Comparison of ENCODE assay signal across 1 cellular context in genomic region chr19:30082611-30083010, GRCh38.
TF ChIP-seq lines count a peak whose summit lies in the region.

No MANE protein-coding gene starts in this region.

TF ChIP-seq in H1, 55 proteins besides CTCF, POLR2A, EP300 and RAD21 (continued from another document):
- no peak for TF ChIP-seq MAFK (IDR thresholded peaks at IDR 0.05; ENCODE audit: low read depth, low read length)
- TF ChIP-seq BCL11A (IDR thresholded peaks at IDR 0.05; ENCODE audit: low read depth in 2 of 2, low read length in 2 of 2) = no peak
- TF ChIP-seq SP2 (IDR thresholded peaks at IDR 0.05; ENCODE audit: low read length) = no peak
- TF ChIP-seq SIN3A (conservative IDR thresholded peaks at IDR 0.05 in 1 of 2, IDR thresholded peaks at IDR 0.05 in 1 of 2; ENCODE audit: low read depth in 1 of 2, low read length in 2 of 2) = no peak
- TF ChIP-seq TAF1 (IDR thresholded peaks at IDR 0.05; ENCODE audit: low read depth, low read length) = no peak
- no peak for TF ChIP-seq NRF1 (IDR thresholded peaks at IDR 0.05; ENCODE audit: low read depth, low read length)
- no peak for TF ChIP-seq USF2 (IDR thresholded peaks at IDR 0.05; ENCODE audit: low read length)
- TF ChIP-seq CEBPB (IDR thresholded peaks at IDR 0.05; ENCODE audit: low read depth, low read length) = no peak
- TF ChIP-seq SP1 (IDR thresholded peaks at IDR 0.05; ENCODE audit: low read depth, low read length) = no peak
- no peak for TF ChIP-seq RBBP5 (IDR thresholded peaks at IDR 0.05; ENCODE audit: borderline replicate concordance, low read depth, low read length)
- TF ChIP-seq TAF7 (optimal IDR thresholded peaks at IDR 0.05; ENCODE audit: borderline replicate concordance, low read depth, low read length) = no peak
- no peak for TF ChIP-seq RXRA (IDR thresholded peaks at IDR 0.05; ENCODE audit: insufficient read depth, low read depth, low read length)
- TF ChIP-seq CBX5 (IDR thresholded peaks at IDR 0.05; ENCODE audit: low read depth, low read length) = no peak
